23 cellular contexts compared by ENCODE assay signal in the genomic region with DNA sequence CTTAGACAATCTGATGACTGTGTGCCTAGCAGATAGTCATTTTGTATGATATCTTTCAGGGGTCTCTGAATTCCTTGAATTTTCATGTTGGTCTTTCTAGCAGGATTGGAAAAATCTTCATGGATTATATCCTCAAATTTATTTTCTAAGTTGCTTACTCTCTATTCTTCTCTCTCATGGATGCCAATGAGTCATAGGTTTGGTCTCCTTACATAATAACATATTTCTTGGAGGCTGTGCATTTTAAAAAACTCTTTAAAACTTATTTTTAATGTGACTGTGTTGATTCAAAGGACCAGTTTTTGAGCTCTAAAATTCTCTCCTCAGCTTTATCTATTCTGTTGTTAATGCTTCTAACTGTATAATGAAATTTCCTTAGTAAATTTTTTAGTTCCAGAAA.
"Had no signal": no experiment of that assay in that cellular context is flagged by ENCODE, and none has a peak within 500 bp of the region (broad histone marks: within the 10 kb centered on the region; RNA-seq: fewer than 3 reads in every experiment).

No MANE protein-coding gene starts in this region.

- H3K27me3 ChIP-seq: breast epithelium, right atrium auricular region, suprapubic skin, transverse colon, uterus had no signal

- H3K27ac Mint-ChIP-seq: activated CD4-positive, alpha-beta memory T cell treated with anti-CD3 and anti-CD28 coated beads for 36 hours; activated CD8-positive, alpha-beta memory T cell treated with anti-CD3 and anti-CD28 coated beads, Interleukin-2, amount 10 ng/mL, durations not matched to agents 7 days and 5 days; activated naive CD8-positive, alpha-beta T cell treated with anti-CD3 and anti-CD28 coated beads, Interleukin-2, amount 10 ng/mL, durations not matched to agents 7 days and 5 days; activated T-helper 2 cell treated with anti-CD3 and anti-CD28 coated beads, Interferon-gamma antibody, Interleukin-2, Interleukin-4, amounts not matched to agents 10 μg/mL and 5 μg/mL and 100 μg/mL, durations not matched to agents 14 hours and 24 hours and 36 hours; dendritic cell treated with granulocyte-macrophage colony-stimulating factor and Interleukin-4, amounts not matched to agents 40 ng/mL and 50 ng/mL, for 4 days; immature natural killer cell; stimulated activated naive CD8-positive, alpha-beta T cell treated with anti-CD3 and anti-CD28 coated beads, Interleukin-15, Interleukin-2, amounts not matched to agents 100 ng/mL and 50 ng/mL, for 24 hours; T-cell; WTC11 had no signal

- H3K36me3 ChIP-seq: breast epithelium, prostate gland, right atrium auricular region, suprapubic skin, transverse colon, uterus had no signal

- H3K4me1 ChIP-seq: breast epithelium, prostate gland, right atrium auricular region, suprapubic skin, transverse colon, uterus had no signal

- H3K4me1 Mint-ChIP-seq: activated CD8-positive, alpha-beta memory T cell treated with anti-CD3 and anti-CD28 coated beads, Interleukin-2, amount 10 ng/mL, durations not matched to agents 7 days and 5 days; activated naive CD8-positive, alpha-beta T cell treated with anti-CD3 and anti-CD28 coated beads, Interleukin-2, amount 10 ng/mL, durations not matched to agents 7 days and 5 days; immature natural killer cell; T-cell had no signal

- ATAC-seq: activated CD8-positive, alpha-beta memory T cell treated with anti-CD3 and anti-CD28 coated beads, Interleukin-2, amount 10 ng/mL, durations not matched to agents 7 days and 5 days; left ventricle myocardium superior; T-cell had no signal

- H3K27ac ChIP-seq: breast epithelium, prostate gland, right atrium auricular region, suprapubic skin, transverse colon, uterus had no signal

- H3K36me3 Mint-ChIP-seq: activated CD4-positive, alpha-beta memory T cell treated with anti-CD3 and anti-CD28 coated beads for 36 hours; activated CD8-positive, alpha-beta memory T cell treated with anti-CD3 and anti-CD28 coated beads, Interleukin-2, amount 10 ng/mL, durations not matched to agents 7 days and 5 days; activated naive CD8-positive, alpha-beta T cell treated with anti-CD3 and anti-CD28 coated beads, Interleukin-2, amount 10 ng/mL, durations not matched to agents 7 days and 5 days; immature natural killer cell; T-cell; WTC11 had no signal

- H3K9me3 ChIP-seq: breast epithelium, prostate gland, right atrium auricular region, suprapubic skin, transverse colon, uterus had no signal

- H3K4me3 Mint-ChIP-seq: activated CD4-positive, alpha-beta memory T cell treated with anti-CD3 and anti-CD28 coated beads for 36 hours; activated CD8-positive, alpha-beta memory T cell treated with anti-CD3 and anti-CD28 coated beads, Interleukin-2, amount 10 ng/mL, durations not matched to agents 7 days and 5 days; activated naive CD8-positive, alpha-beta T cell treated with anti-CD3 and anti-CD28 coated beads, Interleukin-2, amount 10 ng/mL, durations not matched to agents 7 days and 5 days; dendritic cell treated with granulocyte-macrophage colony-stimulating factor and Interleukin-4, amounts not matched to agents 40 ng/mL and 50 ng/mL, for 4 days; immature natural killer cell; stimulated activated naive CD8-positive, alpha-beta T cell treated with anti-CD3 and anti-CD28 coated beads, Interleukin-15, Interleukin-2, amounts not matched to agents 100 ng/mL and 50 ng/mL, for 24 hours; T-cell; WTC11 had no signal

- DNase-seq: activated CD4-positive, alpha-beta memory T cell treated with anti-CD3 and anti-CD28 coated beads for 36 hours; activated CD4-positive, alpha-beta T cell treated with anti-CD3 and anti-CD28 coated beads for 4 hours; activated CD8-positive, alpha-beta memory T cell treated with anti-CD3 and anti-CD28 coated beads, Interleukin-2, amount 10 ng/mL, durations not matched to agents 7 days and 5 days; activated naive CD4-positive, alpha-beta T cell treated with Interleukin-2 at 50 U/mL for 16 hours; activated naive CD8-positive, alpha-beta T cell treated with anti-CD3 and anti-CD28 coated beads, Interleukin-2, amount 10 ng/mL, durations not matched to agents 7 days and 5 days; activated T-cell treated with anti-CD3 and anti-CD28 coated beads, Interleukin-2, amount 50 U/mL, for 1 hour; anterior cingulate cortex; cerebellar nuclear complex; effector memory CD4-positive, alpha-beta T cell; immature natural killer cell; left ventricle myocardium superior; stimulated activated CD4-positive, alpha-beta T cell treated with anti-CD3 and anti-CD28 coated beads, Interleukin-2, amount 100 ng/mL, for 24 hours; T-cell; transverse colon; uterus had no signal

- H3K27me3 Mint-ChIP-seq: activated CD4-positive, alpha-beta memory T cell treated with anti-CD3 and anti-CD28 coated beads for 36 hours; activated CD8-positive, alpha-beta memory T cell treated with anti-CD3 and anti-CD28 coated beads, Interleukin-2, amount 10 ng/mL, durations not matched to agents 7 days and 5 days; activated naive CD8-positive, alpha-beta T cell treated with anti-CD3 and anti-CD28 coated beads, Interleukin-2, amount 10 ng/mL, durations not matched to agents 7 days and 5 days; dendritic cell treated with granulocyte-macrophage colony-stimulating factor and Interleukin-4, amounts not matched to agents 40 ng/mL and 50 ng/mL, for 4 days; stimulated activated naive CD8-positive, alpha-beta T cell treated with anti-CD3 and anti-CD28 coated beads, Interleukin-15, Interleukin-2, amounts not matched to agents 100 ng/mL and 50 ng/mL, for 24 hours; T-cell had no signal

- H3K4me3 ChIP-seq: breast epithelium, prostate gland, right atrium auricular region, suprapubic skin, transverse colon, uterus had no signal
